Comparison of ENCODE assay signal across 1 cellular context in genomic region chr7:591856-592628, GRCh38.
TF ChIP-seq lines count a peak whose summit lies in the region.

No MANE protein-coding gene starts in this region.

TF ChIP-seq in GM23338, 12 proteins besides CTCF, POLR2A, EP300 and RAD21 (continued from another document):
- TF ChIP-seq ZNF462 (CRISPR knock-in tag; IDR thresholded peaks at IDR 0.05): no peak
- TF ChIP-seq NANOG (IDR thresholded peaks at IDR 0.05; ENCODE audit: borderline replicate concordance): no peak
- TF ChIP-seq ETS1 (IDR thresholded peaks at IDR 0.05): no peak
- no peak for TF ChIP-seq JUNB (IDR thresholded peaks at IDR 0.05; ENCODE audit: unreplicated experiment)
- TF ChIP-seq EZH2phosphoT487 (IDR thresholded peaks at IDR 0.05; ENCODE audit: unreplicated experiment): no peak
- no peak for TF ChIP-seq EZH2 (IDR thresholded peaks at IDR 0.05; ENCODE audit: low read depth, unreplicated experiment)
TF ChIP-seq in GM23338: peak in this region for 0.
